ENCODE assay signal across 14 cellular contexts in the genomic region with DNA sequence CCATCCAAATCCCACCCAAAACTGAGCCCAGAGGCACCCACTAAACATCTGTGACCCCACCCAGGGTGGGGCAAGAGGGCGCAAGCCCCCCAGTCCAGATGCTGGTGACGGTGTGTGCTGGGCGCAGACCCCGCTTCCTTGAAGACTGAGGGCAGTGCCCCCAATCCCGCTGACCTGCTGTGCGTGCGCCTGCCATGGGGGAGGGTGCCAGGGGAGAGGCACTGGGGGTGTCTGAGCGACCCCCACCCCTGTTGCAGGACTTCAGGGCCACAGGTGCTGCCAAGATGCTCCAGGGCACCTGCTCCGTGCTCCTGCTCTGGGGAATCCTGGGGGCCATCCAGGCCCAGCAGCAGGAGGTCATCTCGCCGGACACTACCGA. TPM values are rescaled to one million over a fixed set of nuclear protein-coding genes. Genes with fewer than 3 reads are reported as not detected.
DNase-seq lines count a peak whose midpoint lies in the region; TF ChIP-seq lines count a peak whose summit lies in the region.
"Had no signal": no experiment of that assay in that cellular context is flagged by ENCODE, and none has a peak within 500 bp of the region (broad histone marks: within the 10 kb centered on the region; RNA-seq: fewer than 3 reads in every experiment).

No MANE protein-coding gene starts in this region.

- H3K18ac ChIP-seq in H9 (ENCODE audit: insufficient read length, low read depth, low read length): no peak overlapping the region

- no CpG with 5 or more reads among the region's 12 CpGs for WGBS in H9 (ENCODE audit: extremely low coverage, insufficient read length, low lambda C conversion rate)

- TF ChIP-seq CTCF in H9 (conservative IDR thresholded peaks at IDR 0.05): no peak
- TF ChIP-seq CTCF in foreskin fibroblast (IDR thresholded peaks at IDR 0.05; ENCODE audit: low read depth, low read length): no peak

- peaks cover 33 to 56% (median 47%) of the 10 kb centered on the region in 3 experiments for H3K36me3 Mint-ChIP-seq in H9 (ENCODE audit: insufficient read depth in 1 of 3, low read depth in 3 of 3)

- DNase-seq in D341Med (ENCODE audit: low spot score) (peak; percentile 30), H9 (peak; percentile 22), islet precursor cell (peak; percentile 36), foreskin fibroblast (no peak), NCI-H2171 (lab: John Stamatoyannopoulos, UW) (no peak), NCI-H1694 treated with DMSO at 0.1 percent for 48 hours (lab: John Stamatoyannopoulos, UW) (no peak)
- DNase-seq: cortex of kidney; DMS53; NCI-H2081 treated with DMSO at 0.1 percent for 48 hours; NCI-H748 treated with DMSO at 0.1 percent for 48 hours; stimulated activated CD4-positive, alpha-beta T cell treated with anti-CD3 and anti-CD28 coated beads, Interleukin-4, amount 100 ng/mL, for 24 hours had no signal

- no peaks in the 10 kb centered on the region for H3K27me3 Mint-ChIP-seq in H9 (ENCODE audit: low read depth)

- no peak overlapping the region for H2AK5ac ChIP-seq in H9 (ENCODE audit: insufficient read length, low read length)

- H3K4me1 Mint-ChIP-seq in H9: peaks cover 13% of the 10 kb centered on the region in 2 experiments

- no peak overlapping the region for H3K14ac ChIP-seq in H9 (ENCODE audit: insufficient read depth, low read length)

- H2BK120ac ChIP-seq in H9 (ENCODE audit: low read depth, low read length, poor library complexity, severe bottlenecking): no peak overlapping the region

- H2BK15ac ChIP-seq in H9 (ENCODE audit: low read depth, low read length): peak overlapping the region; percentile 65; the same call in 1 of the 2 replicates

- H3K27ac ChIP-seq in H9 (ENCODE audit: insufficient read length, low read depth, low read length): no peak overlapping the region
- H3K27ac ChIP-seq in rectal smooth muscle tissue (ENCODE audit: low read depth, low read length): peak overlapping the region; percentile 77
- H3K27ac ChIP-seq: BLaER1 had no signal

- peaks cover 21 to 28% of the 10 kb centered on the region in 2 experiments for H3K9me3 Mint-ChIP-seq in H9

- no peak overlapping the region for H3K4me3 Mint-ChIP-seq in H9

- H3K27me3 ChIP-seq in H9 (ENCODE audit: insufficient read depth, low read length) (no peaks in the 10 kb centered on the region), rectal smooth muscle tissue (ENCODE audit: control insufficient read depth, insufficient read depth, low read length) (no peaks in the 10 kb centered on the region)
- H3K27me3 ChIP-seq: BLaER1 had no signal

- H3K56ac ChIP-seq in H9 (ENCODE audit: insufficient read length, low read depth, low read length): no peak overlapping the region

- no peak overlapping the region for H4K5ac ChIP-seq in H9 (ENCODE audit: insufficient read length, low read depth, low read length)

- no peak overlapping the region for H3K4me2 ChIP-seq in H9 (ENCODE audit: insufficient read depth, insufficient read length, low read length)
- H3K4me2 ChIP-seq: BLaER1 had no signal

- no peaks in the 10 kb centered on the region for H3K9me3 ChIP-seq in H9 (ENCODE audit: control insufficient read depth, low read depth, low read length)

- no peaks in the 10 kb centered on the region for H4K20me1 ChIP-seq in H9 (ENCODE audit: control insufficient read depth, insufficient read depth, insufficient read length)

- no peaks in the 10 kb centered on the region for H3K23me2 ChIP-seq in H9 (ENCODE audit: insufficient read length, low read depth, low read length, poor library complexity, severe bottlenecking)

- no peak overlapping the region for H3K23ac ChIP-seq in H9 (ENCODE audit: insufficient read length, low read depth, low read length)

- H3K27ac Mint-ChIP-seq in H9: no peak overlapping the region

- H3K4me3 ChIP-seq in rectal smooth muscle tissue (ENCODE audit: low read length): no peak overlapping the region
- H3K4me3 ChIP-seq in foreskin fibroblast (ENCODE audit: low read depth in 1 of 2, low read length in 2 of 2): no peak overlapping the region
- H3K4me3 ChIP-seq: BLaER1 had no signal

- no peak overlapping the region for H4K8ac ChIP-seq in H9 (replicated peaks; ENCODE audit: insufficient read length, low read depth, low read length)

- H3K9ac ChIP-seq in H9 (ENCODE audit: extremely low read depth, insufficient read length, low read length): no peak overlapping the region
- no peak overlapping the region for H3K9ac ChIP-seq in rectal smooth muscle tissue (ENCODE audit: low read length)
- H3K9ac ChIP-seq: BLaER1 had no signal

- H3K4ac ChIP-seq in H9 (ENCODE audit: low read depth, low read length): no peak overlapping the region

- no peak overlapping the region for H4K91ac ChIP-seq in H9 (ENCODE audit: insufficient read length, low read depth, low read length)

- H3K36me3 ChIP-seq in rectal smooth muscle tissue (ENCODE audit: control insufficient read depth, insufficient read depth, low read length): peaks cover 23% of the 10 kb centered on the region

- no peak overlapping the region for H2BK12ac ChIP-seq in H9 (ENCODE audit: insufficient read length, low read depth, low read length)

- no peaks in the 10 kb centered on the region for H3K79me1 ChIP-seq in H9 (ENCODE audit: insufficient read depth, low read depth, low read length, poor library complexity, severe bottlenecking)

- H3K4me1 ChIP-seq in H9 (ENCODE audit: insufficient read depth, low read length) (no peaks in the 10 kb centered on the region), rectal smooth muscle tissue (ENCODE audit: control insufficient read depth, insufficient read depth, low read length) (peaks cover 20% of the 10 kb centered on the region)

- H3K79me2 ChIP-seq in H9 (ENCODE audit: insufficient read depth, low read length): no peaks in the 10 kb centered on the region

- no peak overlapping the region for H2AFZ ChIP-seq in H9 (ENCODE audit: low read length)

- no peak overlapping the region for H2BK5ac ChIP-seq in H9 (ENCODE audit: insufficient read length, low read length)

- no peak overlapping the region for H3T11ph ChIP-seq in H9 (ENCODE audit: low read length)

- no peak overlapping the region for H2BK20ac ChIP-seq in H9 (ENCODE audit: low read depth, low read length, poor library complexity, severe bottlenecking)

RNA-seq across cellular contexts. Expression of gene COL6A2, which starts 13.3 kb away (rescaled TPM):
- total RNA-seq in H9 (2021): 124 and 129 TPM in 2 replicates

RNA-seq across cellular contexts. Expression of gene FTCD, which starts 44.2 kb away (rescaled TPM):
- 6.7 and 6.8 TPM in 2 replicates for total RNA-seq in H9 (2021)
- total RNA-seq: T-helper 1 cell treated with Interleukin-12 subunit alpha and Interleukin-12 subunit beta and Interleukin-4 antibody, amounts not matched to agents 30 ng/mL and 1 ng/mL, for 36 hours had no signal

Comparison
In these comparisons a context has a peak if more than half of its experiments do, and no peak if none do; other contexts are left out.
1. DNase-seq: peak in D341Med (single experiment), H9 (single experiment) and islet precursor cell (single experiment); none in foreskin fibroblast (0 of 2), NCI-H2171 (single experiment) and NCI-H1694 treated with DMSO at 0.1 percent for 48 hours (single experiment).